In genomic region chr3:48399387-48400172, GRCh38 we compare ENCODE assay signal across 9 cellular contexts. TPM values are rescaled to one million over a fixed set of nuclear protein-coding genes. Genes with fewer than 3 reads are reported as not detected.
DNase-seq lines count a peak whose midpoint lies in the region; TF ChIP-seq lines count a peak whose summit lies in the region.
"Had no signal": no experiment of that assay in that cellular context is flagged by ENCODE, and none has a peak within 500 bp of the region (broad histone marks: within the 10 kb centered on the region; RNA-seq: fewer than 3 reads in every experiment).

No MANE protein-coding gene starts in this region.

- TF ChIP-seq CTCF in suprapubic skin (IDR thresholded peaks at IDR 0.05) (no peak), nephron progenitor cell (IDR thresholded peaks at IDR 0.05) (no peak)

- H3K9me3 ChIP-seq in suprapubic skin, result no peaks in the 10 kb centered on the region

- peaks cover 28% of the 10 kb centered on the region for H3K4me1 ChIP-seq in suprapubic skin

- H3K36me3 Mint-ChIP-seq in nephron progenitor cell (ENCODE audit: low read depth), result peaks cover 10% of the 10 kb centered on the region

- H3K4me3 Mint-ChIP-seq in nephron progenitor cell, result no peak overlapping the region
- H3K4me3 Mint-ChIP-seq: central memory CD8-positive, alpha-beta T cell had no signal

- no peak overlapping the region for H3K27ac Mint-ChIP-seq in nephron progenitor cell

- H3K9me3 Mint-ChIP-seq in nephron progenitor cell, result no peaks in the 10 kb centered on the region
- H3K9me3 Mint-ChIP-seq: central memory CD8-positive, alpha-beta T cell had no signal

- H3K27ac ChIP-seq in epithelial cell of prostate (peak overlapping the region; percentile 29), suprapubic skin (peak overlapping the region; percentile 15)

- WGBS in suprapubic skin, result 53% methylated on average over 4 of the region's 4 CpGs

- no peaks in the 10 kb centered on the region for H3K27me3 ChIP-seq in suprapubic skin

- H3K27me3 Mint-ChIP-seq in nephron progenitor cell (ENCODE audit: low read depth, poor library complexity), result peaks cover 9% of the 10 kb centered on the region

- no peak for TF ChIP-seq EP300 in suprapubic skin (IDR thresholded peaks at IDR 0.05)

- H3K36me3 ChIP-seq in suprapubic skin, result peaks cover 13% of the 10 kb centered on the region

- TF ChIP-seq POLR2A in suprapubic skin (IDR thresholded peaks at IDR 0.05), result no peak

- no peak overlapping the region for H3K4me3 ChIP-seq in suprapubic skin

- peak; percentile 3 for DNase-seq in NCI-H510A treated with DMSO at 0.1 percent for 48 hours (lab: John Stamatoyannopoulos, UW)
- no peak for DNase-seq in NCI-H510A (lab: John Stamatoyannopoulos, UW)
- peak; percentile 29 for DNase-seq in epithelial cell of prostate (ENCODE audit: low read depth, low spot score)
- DNase-seq in suprapubic skin (ENCODE audit: low spot score in 2 of 2), result peak in 1 of 2 donors; percentile 56
- no peak for DNase-seq in T1000 (lab: John Stamatoyannopoulos, UW)
- no peak for DNase-seq in nephron progenitor cell
- DNase-seq: NCI-H2029 had no signal

- H3K4me1 Mint-ChIP-seq in nephron progenitor cell, result peaks cover 4% of the 10 kb centered on the region
- H3K4me1 Mint-ChIP-seq: central memory CD8-positive, alpha-beta T cell had no signal

RNA-seq across cellular contexts. Expression of gene FBXW12, which starts 27.6 kb away (rescaled TPM):
- total RNA-seq in suprapubic skin, result not detected
- total RNA-seq: osteocyte had no signal

RNA-seq across cellular contexts. Expression of gene PLXNB1, which starts 30.3 kb away (rescaled TPM):
- 100 to 1,000 TPM; 188 to 384 (median 220) TPM for total RNA-seq in suprapubic skin

RNA-seq across cellular contexts. Expression of gene CCDC51, which starts 40.3 kb away (rescaled TPM):
- total RNA-seq in suprapubic skin, result 10 to 100 TPM in 3 of 4 donors, 1 to 10 TPM in 1; 6.4 to 18.7 (median 13.6) TPM

RNA-seq across cellular contexts. Expression of gene TMA7, which starts 40.5 kb away (rescaled TPM):
- 100 to 1,000 TPM; 122 to 281 (median 190) TPM for total RNA-seq in suprapubic skin

RNA-seq across cellular contexts. Expression of gene ATRIP, which starts 47.0 kb away (rescaled TPM):
- total RNA-seq in suprapubic skin, result 10 to 100 TPM in 2 of 4 donors, 1 to 10 TPM in 2; 8.7 to 12.7 (median 10.2) TPM

Comparison
In these comparisons a context has a peak if more than half of its experiments do, and no peak if none do; other contexts are left out.
1. DNase-seq: peak in NCI-H510A treated with DMSO at 0.1 percent for 48 hours (single experiment) and epithelial cell of prostate (single experiment); none in NCI-H510A (single experiment), T1000 (single experiment) and nephron progenitor cell (single experiment).